ENCODE assay signal across 8 cellular contexts in genomic region chr10:31926765-31927596, GRCh38. TPM values are rescaled to one million over a fixed set of nuclear protein-coding genes. Genes with fewer than 3 reads are reported as not detected.
A peak's percentile ranks its signal among the peaks of the same experiment; 100 is the strongest.
DNase-seq lines count a peak whose midpoint lies in the region.

No MANE protein-coding gene starts in this region.

- H3K9me2 ChIP-seq in Karpas-422 (replicated peaks; ENCODE audit: insufficient read depth, low read length), result no peaks in the 10 kb centered on the region

- intact Hi-C loops in CD4-positive, alpha-beta memory T cell (cut with micrococcal nuclease), result loop anchor here (5.0 to 10.0 kb wide), 7 partner anchors 40 to 1902 kb away; partner anchors contain the start of genes EPC1 and ZNF438

- peak overlapping the region; percentile 93 to 95 (median 93) for H3K4me3 Mint-ChIP-seq in CD4-positive, alpha-beta memory T cell

- no peaks in the 10 kb centered on the region for H3K27me3 ChIP-seq in CD4-positive, alpha-beta memory T cell (ENCODE audit: insufficient read depth, low read length)
- H3K27me3 ChIP-seq in Karpas-422 (ENCODE audit: low read length) (0 out of 2 replicates have a peak, but pooled peaks cover 3% of the 10 kb centered on the region), muscle layer of colon (ENCODE audit: control insufficient read depth in 1 of 2, insufficient read depth in 2 of 2, low read length in 2 of 2) (no peaks in the 10 kb centered on the region)

- peaks cover 0 to 3% of the 10 kb centered on the region in 2 donors for H3K36me3 Mint-ChIP-seq in CD4-positive, alpha-beta memory T cell

- no peak overlapping the region for H2AFZ ChIP-seq in Karpas-422 (ENCODE audit: low read length)

- peaks cover 5% of the 10 kb centered on the region; the same call in 1 of the 2 replicates for H3K79me2 ChIP-seq in Karpas-422 (ENCODE audit: low read length)

- DNase-seq in CD4-positive, alpha-beta memory T cell, result peak in 2 of 5 donors; percentile 9 to 41
- DNase-seq in Karpas-422 (no peak), epidermal melanocyte (ENCODE audit: insufficient read length, low spot score) (no peak), hippocampal formation (lab: John Stamatoyannopoulos, UW) (no peak), NCI-H2171 treated with DMSO at 0.1 percent for 48 hours (lab: John Stamatoyannopoulos, UW) (no peak), GDM1 (lab: John Stamatoyannopoulos, UW) (no peak)
- peak; percentile 5 for DNase-seq in central memory CD4-positive, alpha-beta T cell

- H3K4me2 ChIP-seq in Karpas-422 (ENCODE audit: low read depth, low read length, poor library complexity, severe bottlenecking), result peak overlapping the region; percentile 89

- peak overlapping the region; percentile 86 to 91 for H3K4me3 ChIP-seq in CD4-positive, alpha-beta memory T cell (ENCODE audit: low read length in 2 of 2)
- H3K4me3 ChIP-seq in Karpas-422 (ENCODE audit: low read length) (peak overlapping the region; percentile 71), muscle layer of colon (ENCODE audit: low read depth in 1 of 2, low read length in 2 of 2) (peak overlapping the region; percentile 90 to 92)

- peak overlapping the region; percentile 66 to 91 (median 87) for H3K27ac Mint-ChIP-seq in CD4-positive, alpha-beta memory T cell

- POLR2A ChIA-PET in CD4-positive, alpha-beta memory T cell (lab: Charles Lee; ENCODE audit: partially characterized antibody), result interaction anchor here (1.5 to 1.9 kb wide), 2 partner anchors 7 to 78 kb away, joined by 5 read pairs; no protein-coding TSS in a partner anchor

- peaks cover 34% of the 10 kb centered on the region for H4K20me1 ChIP-seq in Karpas-422 (ENCODE audit: insufficient read depth, low read depth, low read length)

- CTCF ChIA-PET in CD4-positive, alpha-beta memory T cell (lab: Charles Lee; ENCODE audit: partially characterized antibody), result no interaction called here

- H3K4me1 ChIP-seq in CD4-positive, alpha-beta memory T cell (ENCODE audit: insufficient read depth, low read length), result peaks cover 58% of the 10 kb centered on the region
- H3K4me1 ChIP-seq in Karpas-422 (ENCODE audit: low read length) (peaks cover 40% of the 10 kb centered on the region), muscle layer of colon (ENCODE audit: insufficient read depth, low read length) (peaks cover 12% of the 10 kb centered on the region)

- peak overlapping the region; percentile 66 for H3K27ac ChIP-seq in CD4-positive, alpha-beta memory T cell (ENCODE audit: low read depth, low read length)
- H3K27ac ChIP-seq in Karpas-422 (ENCODE audit: low read length), result no peak overlapping the region
- H3K27ac ChIP-seq in muscle layer of colon (ENCODE audit: low read depth, low read length), result peak overlapping the region; percentile 67

- no peaks in the 10 kb centered on the region for H3K27me3 Mint-ChIP-seq in CD4-positive, alpha-beta memory T cell

- H3K36me3 ChIP-seq in CD4-positive, alpha-beta memory T cell (ENCODE audit: insufficient read depth, low read length), result no peaks in the 10 kb centered on the region
- no peaks in the 10 kb centered on the region for H3K36me3 ChIP-seq in Karpas-422 (ENCODE audit: insufficient read depth, low read length)
- H3K36me3 ChIP-seq in muscle layer of colon (ENCODE audit: insufficient read depth, low read length), result no peaks in the 10 kb centered on the region

- H3K4me1 Mint-ChIP-seq in CD4-positive, alpha-beta memory T cell, result peaks cover 36 to 67% (median 52%) of the 10 kb centered on the region in 4 donors

- H3K9me3 Mint-ChIP-seq in CD4-positive, alpha-beta memory T cell, result peaks cover 0 to 1% (median 0%) of the 10 kb centered on the region in 8 donors

- peak overlapping the region; percentile 87; the same call in 1 of the 2 replicates for H3K9ac ChIP-seq in Karpas-422 (ENCODE audit: low read length)
- peak overlapping the region; percentile 69 for H3K9ac ChIP-seq in muscle layer of colon (ENCODE audit: low read length)

- H3K9me3 ChIP-seq in CD4-positive, alpha-beta memory T cell (ENCODE audit: control insufficient read depth in 1 of 2, low read length in 2 of 2), result no peaks in the 10 kb centered on the region
- peaks cover 6% of the 10 kb centered on the region; the same call in 1 of the 2 replicates for H3K9me3 ChIP-seq in Karpas-422 (ENCODE audit: low read length)
- H3K9me3 ChIP-seq in muscle layer of colon (ENCODE audit: low read length), result no peaks in the 10 kb centered on the region

RNA-seq across cellular contexts. Expression of gene ARHGAP12, which starts 1.6 kb away (rescaled TPM):
- 10 to 100 TPM; 30.1 to 31.2 TPM for total RNA-seq in CD4-positive, alpha-beta memory T cell
- polyA plus RNA-seq in CD4-positive, alpha-beta memory T cell, result 10 to 100 TPM in 1 of 2 donors, 1 to 10 TPM in 1; 9.6 to 13.0 TPM
- 6.3 and 15.0 TPM in 2 replicates for total RNA-seq in Karpas-422 (2014; rRNA removed; shearing (Covaris generic); ENCODE audit: low replicate concordance)
